8 cellular contexts compared by ENCODE assay signal in the genomic region with DNA sequence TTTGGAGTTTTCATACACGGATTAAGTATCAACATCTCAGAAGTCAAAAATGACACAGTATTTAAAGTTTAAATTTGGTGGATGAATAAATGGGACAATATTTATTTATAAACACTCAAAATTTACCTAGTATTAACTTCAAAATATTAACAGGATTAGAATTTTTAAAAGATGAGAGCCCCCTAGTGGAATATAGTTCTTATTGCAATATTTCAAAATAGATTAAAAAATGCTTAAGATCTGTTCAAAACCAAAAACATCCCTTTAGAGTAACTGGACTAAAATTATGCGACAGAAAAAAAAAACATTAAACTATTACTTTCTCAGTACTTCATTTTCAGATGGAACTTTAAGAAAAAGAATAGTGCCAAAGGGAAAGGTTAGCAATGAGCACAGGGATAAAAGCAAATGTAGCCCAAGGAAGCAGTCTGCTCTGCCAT. TPM values are rescaled to one million over a fixed set of nuclear protein-coding genes. Genes with fewer than 3 reads are reported as not detected.
DNase-seq lines count a peak whose midpoint lies in the region; ATAC-seq and TF ChIP-seq lines count a peak whose summit lies in the region.

No MANE protein-coding gene starts in this region.

- no peak for TF ChIP-seq POLR2A in breast epithelium (IDR thresholded peaks at IDR 0.05)

- DNase-seq in DMS53 treated with DMSO at 0.1 percent for 48 hours (lab: John Stamatoyannopoulos, UW; ENCODE audit: unreplicated experiment): peak; percentile 5
- DNase-seq in LHCN-M2 (ENCODE audit: low read depth): peak; percentile 17
- no peak for DNase-seq in breast epithelium (ENCODE audit: low spot score in 2 of 2)
- DNase-seq in nephron progenitor cell: no peak
- no peak for DNase-seq in activated T-cell treated with anti-CD3 and anti-CD28 coated beads, Interleukin-2, amount 50 U/mL, for 48 hours
- DNase-seq in activated CD4-positive, alpha-beta T cell treated with anti-CD3 and anti-CD28 coated beads, Interleukin-2, amount 50 U/mL, for 4 hours: no peak
- no peak for DNase-seq in RPMI8226

- no peak overlapping the region for H3K4me3 Mint-ChIP-seq in nephron progenitor cell

- H3K27ac ChIP-seq in breast epithelium: no peak overlapping the region

- no peaks in the 10 kb centered on the region for H3K36me3 ChIP-seq in breast epithelium

- peak; percentile 17 to 36 (median 27) for TF ChIP-seq CTCF in breast epithelium (IDR thresholded peaks at IDR 0.05)
- TF ChIP-seq CTCF in nephron progenitor cell (IDR thresholded peaks at IDR 0.05): peak; percentile 68

- no peak for ATAC-seq in GM21360 (IDR thresholded peaks at IDR 0.05; ENCODE audit: unreplicated experiment)

- no peaks in the 10 kb centered on the region for H3K27me3 Mint-ChIP-seq in nephron progenitor cell (ENCODE audit: low read depth, poor library complexity)

- H3K4me1 ChIP-seq in breast epithelium: no peaks in the 10 kb centered on the region

- no peaks in the 10 kb centered on the region for H3K9me3 Mint-ChIP-seq in nephron progenitor cell

- no peaks in the 10 kb centered on the region for H3K4me1 Mint-ChIP-seq in nephron progenitor cell

- H3K27me3 ChIP-seq in breast epithelium: no peaks in the 10 kb centered on the region

- intact Hi-C loops in breast epithelium (cut with DNase I; ENCODE audit: low total_unique reads): no loop called here

- H3K27ac Mint-ChIP-seq in nephron progenitor cell: no peak overlapping the region

- H3K4me3 ChIP-seq in breast epithelium: no peak overlapping the region

- peaks cover 10% of the 10 kb centered on the region for H3K36me3 Mint-ChIP-seq in nephron progenitor cell (ENCODE audit: low read depth)

- H3K9me3 ChIP-seq in breast epithelium: no peaks in the 10 kb centered on the region

RNA-seq across cellular contexts. Expression of gene SNX14, which starts 56.6 kb away (rescaled TPM):
- total RNA-seq in LHCN-M2 (2014; rRNA removed) (96.1 and 116 TPM in 2 replicates), breast epithelium (100 to 1,000 TPM in 2 of 3 donors, 10 to 100 TPM in 1; 72.2 to 126 (median 103) TPM)
- polyA plus RNA-seq in LHCN-M2 (2012): 37.2 TPM

Comparison
In these comparisons a context has a peak if more than half of its experiments do, and no peak if none do; other contexts are left out.
1. DNase-seq: peak in DMS53 treated with DMSO at 0.1 percent for 48 hours (single experiment) and LHCN-M2 (single experiment); none in breast epithelium (0 of 2), nephron progenitor cell (single experiment), activated T-cell treated with anti-CD3 and anti-CD28 coated beads, Interleukin-2, amount 50 U/mL, for 48 hours (0 of 2), activated CD4-positive, alpha-beta T cell treated with anti-CD3 and anti-CD28 coated beads, Interleukin-2, amount 50 U/mL, for 4 hours (0 of 2) and RPMI8226 (single experiment).